ENCODE assay signal across 21 cellular contexts in genomic region chr17:63041251-63041650, GRCh38.
A peak's percentile ranks its signal among the peaks of the same experiment; 100 is the strongest.
DNase-seq lines count a peak whose midpoint lies in the region; ATAC-seq, FAIRE-seq and TF ChIP-seq lines count a peak whose summit lies in the region.
"Had no signal": no experiment of that assay in that cellular context is flagged by ENCODE, and none has a peak within 500 bp of the region (broad histone marks: within the 10 kb centered on the region; RNA-seq: fewer than 3 reads in every experiment).

No MANE protein-coding gene starts in this region.

- no TSS peak for BruUV-seq in Calu3 (replicated peaks; lab: Mats Ljungman, UMichigan)

- no peaks in the 10 kb centered on the region for H3K27me3 Mint-ChIP-seq in Calu3 (ENCODE audit: unreplicated experiment)
- H3K27me3 Mint-ChIP-seq: activated CD4-positive, alpha-beta T cell treated with anti-CD3 and anti-CD28 coated beads for 36 hours had no signal

- ATAC-seq in GM19452 (IDR thresholded peaks at IDR 0.05; ENCODE audit: unreplicated experiment) = no peak
- ATAC-seq: activated CD4-positive, alpha-beta T cell treated with anti-CD3 and anti-CD28 coated beads for 36 hours; K562; natural killer cell had no signal

- peak; percentile 48 for FAIRE-seq in RCC 7860 (lab: Jason Lieb, UNC)
- FAIRE-seq: endometrium, HTR-8/SVneo, K562 had no signal

- TF ChIP-seq CTCF in Calu3 (IDR thresholded peaks at IDR 0.05; ENCODE audit: unreplicated experiment) = no peak

- peaks cover 17% of the 10 kb centered on the region for H3K4me1 Mint-ChIP-seq in Calu3 (ENCODE audit: low read depth, unreplicated experiment)

- CTCF ChIA-PET in Calu3 (lab: Charles Lee) = no interaction called here

- no peaks in the 10 kb centered on the region for H3K36me3 Mint-ChIP-seq in Calu3 (ENCODE audit: insufficient read depth, unreplicated experiment)
- H3K36me3 Mint-ChIP-seq: natural killer cell had no signal

- intact Hi-C loops in Calu3 (cut with micrococcal nuclease; ENCODE audit: unreplicated experiment) = no loop called here

- no peak overlapping the region for H3K27ac Mint-ChIP-seq in Calu3 (ENCODE audit: unreplicated experiment)
- H3K27ac Mint-ChIP-seq: activated CD4-positive, alpha-beta T cell treated with anti-CD3 and anti-CD28 coated beads for 36 hours; natural killer cell had no signal

- DNase-seq in NCI-H748 (lab: John Stamatoyannopoulos, UW; ENCODE audit: unreplicated experiment) = peak; percentile 52
- no peak for DNase-seq in NCI-H748 treated with DMSO at 0.1 percent for 48 hours (lab: John Stamatoyannopoulos, UW)
- no peak for DNase-seq in RCC 7860 (ENCODE audit: low spot score)
- peak; percentile 46 for DNase-seq in inferior parietal cortex (ENCODE audit: extremely low spot score)
- DNase-seq in activated CD4-positive, CD25-positive, alpha-beta regulatory T cell (lab: John Stamatoyannopoulos, UW) = no peak
- no peak for DNase-seq in Calu3
- DNase-seq: activated CD4-positive, alpha-beta T cell treated with anti-CD3 and anti-CD28 coated beads for 36 hours; activated naive CD4-positive, alpha-beta T cell; activated T-cell treated with anti-CD3 and anti-CD28 coated beads, Interleukin-2, amount 50 U/mL, for 48 hours; dermis blood vessel endothelial cell; MG63; natural killer cell; retina; stimulated activated CD4-positive, alpha-beta T cell treated with anti-CD3 and anti-CD28 coated beads, Interleukin-1b, Interleukin-23, amount 100 ng/mL, for 48 hours; stimulated activated CD8-positive, alpha-beta memory T cell treated with anti-CD3 and anti-CD28 coated beads, Interleukin-4, amount 100 ng/mL, for 48 hours; T-helper 2 cell had no signal

- H3K9me3 Mint-ChIP-seq in Calu3 (ENCODE audit: low read depth, unreplicated experiment) = no peaks in the 10 kb centered on the region
- H3K9me3 Mint-ChIP-seq: central memory CD8-positive, alpha-beta T cell; natural killer cell had no signal

- no peak overlapping the region for H3K4me3 Mint-ChIP-seq in Calu3 (ENCODE audit: low read depth, unreplicated experiment)
- H3K4me3 Mint-ChIP-seq: activated CD4-positive, alpha-beta T cell treated with anti-CD3 and anti-CD28 coated beads for 36 hours; central memory CD8-positive, alpha-beta T cell; natural killer cell had no signal

Comparison
In these comparisons a context has a peak if more than half of its experiments do, and no peak if none do; other contexts are left out.
1. DNase-seq: peak in NCI-H748 (single experiment) and inferior parietal cortex (single experiment); none in NCI-H748 treated with DMSO at 0.1 percent for 48 hours (single experiment), RCC 7860 (single experiment), activated CD4-positive, CD25-positive, alpha-beta regulatory T cell (0 of 4) and Calu3 (single experiment).